In the genomic region with DNA sequence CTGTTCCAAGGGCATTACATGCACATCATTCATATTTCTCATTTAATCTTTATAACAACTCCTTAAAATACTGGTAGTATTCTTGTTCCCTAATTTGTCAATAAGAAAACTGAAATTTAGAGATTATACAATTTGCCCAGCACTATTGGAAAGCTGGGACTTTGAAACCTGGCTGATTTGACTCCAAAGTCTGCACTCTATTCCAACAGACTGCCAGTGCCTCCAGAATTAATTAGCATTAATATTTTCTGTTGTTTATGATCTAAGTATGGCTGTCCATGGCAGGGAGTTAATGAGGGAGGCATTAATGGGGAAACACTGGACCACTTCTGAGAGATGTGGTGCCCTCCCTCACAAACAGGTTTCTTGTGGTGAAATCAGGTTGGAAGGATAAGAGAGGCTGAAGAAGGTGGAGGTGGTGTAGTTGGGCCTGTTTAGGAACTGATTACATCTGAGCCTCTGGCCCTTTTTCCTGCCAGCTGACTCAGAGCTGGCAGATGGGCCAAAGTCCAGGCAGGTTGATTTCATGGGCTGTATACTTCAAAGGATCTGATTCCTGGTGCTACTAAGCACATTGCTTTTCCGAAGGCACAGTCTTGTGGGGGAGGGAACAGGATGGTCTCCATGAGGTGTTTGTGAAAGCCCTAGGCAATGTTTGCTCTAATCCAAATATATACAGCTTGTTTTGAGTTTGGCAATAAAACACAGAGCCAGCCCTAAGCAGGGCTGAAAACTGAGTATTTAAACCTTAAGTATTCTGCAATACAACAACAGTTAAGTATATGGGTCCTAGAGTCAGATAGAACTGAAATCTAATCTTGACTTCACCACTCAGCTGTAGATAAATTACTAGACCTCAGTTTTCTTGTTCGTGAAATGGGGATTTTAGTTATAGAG, we compare ENCODE assay signal across 1 cellular context.
TF ChIP-seq lines count a peak whose summit lies in the region.

No MANE protein-coding gene starts in this region.

TF ChIP-seq in HepG2, 621 proteins besides CTCF, POLR2A, EP300 and RAD21 (continued from another document and continues in another):
- TF ChIP-seq ZNF687 (CRISPR knock-in tag; IDR thresholded peaks at IDR 0.05) (no peak), ZNF619 (CRISPR knock-in tag; IDR thresholded peaks at IDR 0.05) (no peak), CBFB (CRISPR knock-in tag; IDR thresholded peaks at IDR 0.05) (peak; percentile 60; the same call in 1 of the 2 replicates), ZNF317 (CRISPR knock-in tag; IDR thresholded peaks at IDR 0.05) (no peak), SP1 (IDR thresholded peaks at IDR 0.05) (no peak), SP1 (CRISPR knock-in tag; IDR thresholded peaks at IDR 0.05) (no peak), ZKSCAN5 (CRISPR knock-in tag; IDR thresholded peaks at IDR 0.05) (no peak), TBX3 (IDR thresholded peaks at IDR 0.05; ENCODE audit: borderline replicate concordance) (no peak; the same call in 1 of the 2 replicates), ZEB1 (IDR thresholded peaks at IDR 0.05; ENCODE audit: insufficient replicate concordance, low read depth) (peak; percentile 71), ZNF557 (CRISPR knock-in tag; IDR thresholded peaks at IDR 0.05) (no peak), FOXP4 (CRISPR knock-in tag; IDR thresholded peaks at IDR 0.05) (peak; percentile 97), ZNF138 (CRISPR knock-in tag; IDR thresholded peaks at IDR 0.05; ENCODE audit: low read depth) (no peak), ZNF563 (CRISPR knock-in tag; IDR thresholded peaks at IDR 0.05) (no peak), PAXIP1 (CRISPR knock-in tag; conservative IDR thresholded peaks at IDR 0.05) (peak; percentile 99), ZNF530 (CRISPR knock-in tag; IDR thresholded peaks at IDR 0.05; ENCODE audit: low read depth) (no peak), FOXP1 (IDR thresholded peaks at IDR 0.05) (no peak), FOXP1 (CRISPR knock-in tag; IDR thresholded peaks at IDR 0.05) (peak; percentile 90), ZNF234 (CRISPR knock-in tag; conservative IDR thresholded peaks at IDR 0.05) (no peak), HIC2 (CRISPR knock-in tag; IDR thresholded peaks at IDR 0.05; ENCODE audit: low read depth) (peak; percentile 58; the same call in 1 of the 2 replicates), THAP7 (CRISPR knock-in tag; IDR thresholded peaks at IDR 0.05) (no peak), ZNF274 (CRISPR knock-in tag; IDR thresholded peaks at IDR 0.05) (no peak), ZSCAN31 (CRISPR knock-in tag; IDR thresholded peaks at IDR 0.05; ENCODE audit: low read depth) (peak; percentile 59; the same call in 1 of the 2 replicates), CENPX (CRISPR knock-in tag; IDR thresholded peaks at IDR 0.05) (no peak), MBD4 (IDR thresholded peaks at IDR 0.05; ENCODE audit: borderline replicate concordance, low read length) (peak; percentile 37; the same call in 1 of the 2 replicates), ZNF367 (CRISPR knock-in tag; IDR thresholded peaks at IDR 0.05; ENCODE audit: borderline replicate concordance) (no peak), ZNF879 (CRISPR knock-in tag; IDR thresholded peaks at IDR 0.05) (no peak), ZFP36 (IDR thresholded peaks at IDR 0.05; ENCODE audit: borderline replicate concordance, low read depth, low read length, partially characterized antibody) (no peak), SOX13 (IDR thresholded peaks at IDR 0.05) (peak; percentile 20; the same call in 1 of the 2 replicates), SOX13 (CRISPR knock-in tag; conservative IDR thresholded peaks at IDR 0.05 in 1 of 2, IDR thresholded peaks at IDR 0.05 in 1 of 2) (peak in 1 of 2 experiments; percentile 81; a peak in 1 of 4 replicates), MEF2D (CRISPR knock-in tag; IDR thresholded peaks at IDR 0.05) (peak; percentile 80), KDM1A (CRISPR knock-in tag; IDR thresholded peaks at IDR 0.05) (no peak), ZNF672 (CRISPR knock-in tag; IDR thresholded peaks at IDR 0.05) (no peak), ZNF746 (CRISPR knock-in tag; IDR thresholded peaks at IDR 0.05) (no peak), CERS6 (CRISPR knock-in tag; IDR thresholded peaks at IDR 0.05) (no peak), KDM5A (IDR thresholded peaks at IDR 0.05; ENCODE audit: borderline replicate concordance, low read length) (peak; percentile 8; the same call in 1 of the 2 replicates), ZFX (CRISPR knock-in tag; IDR thresholded peaks at IDR 0.05; ENCODE audit: low read depth) (peak; percentile 75), ZNF33A (CRISPR knock-in tag; IDR thresholded peaks at IDR 0.05; ENCODE audit: borderline replicate concordance) (0 out of 2 replicates have a peak, but pooled peaks have one; percentile 58), ZNF816 (CRISPR knock-in tag; IDR thresholded peaks at IDR 0.05; ENCODE audit: borderline replicate concordance) (peak; percentile 91; the same call in 1 of the 2 replicates), REL (CRISPR knock-in tag; conservative IDR thresholded peaks at IDR 0.05) (no peak), PHF8 (CRISPR knock-in tag; IDR thresholded peaks at IDR 0.05) (peak; percentile 47; the same call in 1 of the 2 replicates), ESRRA (CRISPR knock-in tag; IDR thresholded peaks at IDR 0.05; ENCODE audit: low read depth) (peak; percentile 68), PHF21A (CRISPR knock-in tag; IDR thresholded peaks at IDR 0.05) (peak; percentile 86), ZNF768 (CRISPR knock-in tag; IDR thresholded peaks at IDR 0.05) (no peak), RBAK (CRISPR knock-in tag; IDR thresholded peaks at IDR 0.05) (no peak), REXO4 (CRISPR knock-in tag; IDR thresholded peaks at IDR 0.05; ENCODE audit: borderline replicate concordance) (no peak)
- TF ChIP-seq, protein P1, sequence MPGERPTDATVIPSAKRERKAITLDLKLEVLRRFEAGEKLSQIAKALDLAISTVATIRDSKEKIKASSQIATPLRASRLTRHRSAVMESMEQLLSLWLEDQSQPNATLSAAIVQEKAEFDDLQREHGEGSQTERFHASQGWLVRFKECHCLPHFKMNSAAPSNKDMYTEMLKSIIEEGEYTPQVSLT (CRISPR knock-in tag; IDR thresholded peaks at IDR 0.05; ENCODE audit: borderline replicate concordance, low read depth), result no peak
- TF ChIP-seq, protein P2, sequence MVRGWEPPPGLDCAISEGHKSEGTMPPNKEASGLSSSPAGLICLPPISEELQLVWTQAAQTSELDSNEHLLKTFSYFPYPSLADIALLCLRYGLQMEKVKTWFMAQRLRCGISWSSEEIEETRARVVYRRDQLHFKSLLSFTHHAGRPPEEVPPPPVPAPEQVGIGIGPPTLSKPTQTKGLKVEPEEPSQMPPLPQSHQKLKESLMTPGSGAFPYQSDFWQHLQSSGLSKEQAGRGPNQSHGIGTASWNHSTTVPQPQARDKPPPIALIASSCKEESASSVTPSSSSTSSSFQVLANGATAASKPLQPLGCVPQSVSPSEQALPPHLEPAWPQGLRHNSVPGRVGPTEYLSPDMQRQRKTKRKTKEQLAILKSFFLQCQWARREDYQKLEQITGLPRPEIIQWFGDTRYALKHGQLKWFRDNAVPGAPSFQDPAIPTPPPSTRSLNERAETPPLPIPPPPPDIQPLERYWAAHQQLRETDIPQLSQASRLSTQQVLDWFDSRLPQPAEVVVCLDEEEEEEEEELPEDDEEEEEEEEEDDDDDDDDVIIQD (CRISPR knock-in tag; IDR thresholded peaks at IDR 0.05; ENCODE audit: low read depth), result peak; percentile 86; the same call in 1 of the 2 replicates
- TF ChIP-seq, protein P3, sequence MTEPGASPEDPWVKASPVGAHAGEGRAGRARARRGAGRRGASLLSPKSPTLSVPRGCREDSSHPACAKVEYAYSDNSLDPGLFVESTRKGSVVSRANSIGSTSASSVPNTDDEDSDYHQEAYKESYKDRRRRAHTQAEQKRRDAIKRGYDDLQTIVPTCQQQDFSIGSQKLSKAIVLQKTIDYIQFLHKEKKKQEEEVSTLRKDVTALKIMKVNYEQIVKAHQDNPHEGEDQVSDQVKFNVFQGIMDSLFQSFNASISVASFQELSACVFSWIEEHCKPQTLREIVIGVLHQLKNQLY (CRISPR knock-in tag; IDR thresholded peaks at IDR 0.05), result peak; percentile 66; the same call in 1 of the 2 replicates
